Comparison of ENCODE assay signal across 18 cellular contexts in genomic region chr16:69260506-69260905, GRCh38. TPM values are rescaled to one million over a fixed set of nuclear protein-coding genes. Genes with fewer than 3 reads are reported as not detected.
A peak's percentile ranks its signal among the peaks of the same experiment; 100 is the strongest.
DNase-seq lines count a peak whose midpoint lies in the region; TF ChIP-seq lines count a peak whose summit lies in the region.
"Had no signal": no experiment of that assay in that cellular context is flagged by ENCODE, and none has a peak within 500 bp of the region (broad histone marks: within the 10 kb centered on the region; RNA-seq: fewer than 3 reads in every experiment).

No MANE protein-coding gene starts in this region.

- H4K20me1 ChIP-seq in OCI-LY7 (ENCODE audit: insufficient read depth, low read length), result no peaks in the 10 kb centered on the region
- H4K20me1 ChIP-seq: BLaER1 had no signal

- TSS peak; percentile 30 for BruUV-seq in OCI-LY7 (replicated peaks; lab: Mats Ljungman, UMichigan)

- CTCF ChIA-PET in OCI-LY7 (lab: Charles Lee; ENCODE audit: unreplicated experiment), result no interaction called here
- CTCF ChIA-PET in activated naive CD4-positive, alpha-beta T cell treated with anti-CD3 and anti-CD28 coated beads, Interleukin-2, amount 10 ng/mL, durations not matched to agents 7 days and 5 days (lab: Charles Lee), result interaction anchor here (1.1 to 1.4 kb wide), 2 partner anchors 27 to 110 kb away, joined by 3 read pairs; no protein-coding TSS in a partner anchor

- H3K4me2 ChIP-seq in OCI-LY7 (ENCODE audit: low read length), result no peak overlapping the region
- H3K4me2 ChIP-seq: BLaER1 had no signal

- H3K27me3 ChIP-seq in colonic mucosa, result no peaks in the 10 kb centered on the region
- no peaks in the 10 kb centered on the region for H3K27me3 ChIP-seq in subcutaneous abdominal adipose tissue (ENCODE audit: control insufficient read depth in 5 of 5, insufficient read depth in 4 of 5, low read length in 5 of 5)
- no peaks in the 10 kb centered on the region for H3K27me3 ChIP-seq in sigmoid colon
- H3K27me3 ChIP-seq: BLaER1 had no signal

- H3K36me3 ChIP-seq in OCI-LY7 (ENCODE audit: insufficient read depth, low read length) (peaks cover 44% of the 10 kb centered on the region), colonic mucosa (no peaks in the 10 kb centered on the region), subcutaneous abdominal adipose tissue (ENCODE audit: control insufficient read depth in 5 of 5, insufficient read depth in 5 of 5, low read length in 5 of 5) (peaks cover 5 to 17% (median 8%) of the 10 kb centered on the region in 5 donors), sigmoid colon (peaks cover 0 to 14% (median 9%) of the 10 kb centered on the region in 4 donors)

- no peaks in the 10 kb centered on the region for H3K27me3 Mint-ChIP-seq in activated naive CD4-positive, alpha-beta T cell treated with anti-CD3 and anti-CD28 coated beads, Interleukin-2, amount 10 ng/mL, durations not matched to agents 7 days and 5 days
- H3K27me3 Mint-ChIP-seq: CD4-positive, alpha-beta T cell had no signal

- TF ChIP-seq POLR2A in sigmoid colon (IDR thresholded peaks at IDR 0.05), result no peak

- H3K9me3 ChIP-seq in OCI-LY7 (ENCODE audit: low read length) (no peaks in the 10 kb centered on the region), colonic mucosa (no peaks in the 10 kb centered on the region), subcutaneous abdominal adipose tissue (ENCODE audit: control insufficient read depth in 5 of 5, low read length in 5 of 5) (no peaks in the 10 kb centered on the region), sigmoid colon (no peaks in the 10 kb centered on the region)
- H3K9me3 ChIP-seq: BLaER1 had no signal

- no peaks in the 10 kb centered on the region for H3K4me1 Mint-ChIP-seq in activated naive CD4-positive, alpha-beta T cell treated with anti-CD3 and anti-CD28 coated beads, Interleukin-2, amount 10 ng/mL, durations not matched to agents 7 days and 5 days
- H3K4me1 Mint-ChIP-seq: H9 had no signal

- H3K9ac ChIP-seq in colonic mucosa (ENCODE audit: low read depth in 2 of 2, low read length in 2 of 2) (no peak overlapping the region), subcutaneous abdominal adipose tissue (ENCODE audit: low read length in 5 of 5) (no peak overlapping the region)
- H3K9ac ChIP-seq: BLaER1 had no signal

- H3K27ac ChIP-seq in OCI-LY7 (ENCODE audit: low read depth, low read length, poor library complexity, severe bottlenecking) (no peak overlapping the region), colonic mucosa (no peak overlapping the region), subcutaneous abdominal adipose tissue (ENCODE audit: low read depth, low read length) (peak overlapping the region; percentile 43), sigmoid colon (no peak overlapping the region)
- H3K27ac ChIP-seq: BLaER1, HL-60 had no signal

- DNase-seq in LNCaP clone FGC (ENCODE audit: low read depth) (peak; percentile 72), OCI-LY7 (ENCODE audit: low spot score) (no peak), colonic mucosa (peak; percentile 61), sigmoid colon (no peak), NCI-H2029 (lab: John Stamatoyannopoulos, UW) (no peak)
- DNase-seq in activated naive CD4-positive, alpha-beta T cell treated with anti-CD3 and anti-CD28 coated beads, Interleukin-2, amount 10 ng/mL, durations not matched to agents 7 days and 5 days, result no peak
- DNase-seq: ACHN; CD4-positive, alpha-beta T cell; COR-L47; DMS79 treated with DMSO at 0.1 percent for 48 hours; KBM-7; NCI-H1105; NCI-H2029 treated with DMSO at 0.1 percent for 48 hours; NCI-H524 treated with DMSO at 0.1 percent for 48 hours had no signal

- intact Hi-C loops in OCI-LY7 (cut with micrococcal nuclease; ENCODE audit: unreplicated experiment) (no loop called here), colonic mucosa (cut with DNase I) (no loop called here), sigmoid colon (cut with DNase I) (no loop called here)

- no peaks in the 10 kb centered on the region for H3K9me2 ChIP-seq in OCI-LY7 (ENCODE audit: insufficient read depth, low read length)

- no peaks in the 10 kb centered on the region for H3K9me3 Mint-ChIP-seq in activated naive CD4-positive, alpha-beta T cell treated with anti-CD3 and anti-CD28 coated beads, Interleukin-2, amount 10 ng/mL, durations not matched to agents 7 days and 5 days
- H3K9me3 Mint-ChIP-seq: CD4-positive, alpha-beta T cell; H9 had no signal

- TF ChIP-seq CTCF in LNCaP clone FGC (IDR thresholded peaks at IDR 0.05; ENCODE audit: control insufficient read depth, extremely low read depth, insufficient read depth) (no peak), OCI-LY7 (conservative IDR thresholded peaks at IDR 0.05; ENCODE audit: low read length) (no peak), colonic mucosa (IDR thresholded peaks at IDR 0.05) (no peak), sigmoid colon (IDR thresholded peaks at IDR 0.05) (no peak)

- POLR2A ChIA-PET in OCI-LY7 (lab: Charles Lee), result no interaction called here

- 54 to 85% methylated on average over 3 of the region's 3 CpGs for WGBS in sigmoid colon, 2 donors

- peaks cover 12% of the 10 kb centered on the region for H3K36me3 Mint-ChIP-seq in activated naive CD4-positive, alpha-beta T cell treated with anti-CD3 and anti-CD28 coated beads, Interleukin-2, amount 10 ng/mL, durations not matched to agents 7 days and 5 days

- H3K27ac Mint-ChIP-seq in activated naive CD4-positive, alpha-beta T cell treated with anti-CD3 and anti-CD28 coated beads, Interleukin-2, amount 10 ng/mL, durations not matched to agents 7 days and 5 days, result no peak overlapping the region
- H3K27ac Mint-ChIP-seq: CD4-positive, alpha-beta T cell had no signal

- no peaks in the 10 kb centered on the region for H3K79me2 ChIP-seq in OCI-LY7 (ENCODE audit: insufficient read depth, low read depth, low read length)

- TF ChIP-seq EP300 in sigmoid colon (IDR thresholded peaks at IDR 0.05), result no peak

- no peak overlapping the region for H2AFZ ChIP-seq in OCI-LY7 (ENCODE audit: low read length)

- H3K4me1 ChIP-seq in OCI-LY7 (ENCODE audit: insufficient read depth, low read length, poor library complexity, severe bottlenecking), result peaks cover 5% of the 10 kb centered on the region
- no peaks in the 10 kb centered on the region for H3K4me1 ChIP-seq in colonic mucosa
- H3K4me1 ChIP-seq in subcutaneous abdominal adipose tissue (ENCODE audit: control insufficient read depth in 5 of 5, insufficient read depth in 5 of 5, low read length in 5 of 5), result peaks cover 0 to 6% (median 0%) of the 10 kb centered on the region in 5 donors
- peaks cover 0 to 4% (median 0%) of the 10 kb centered on the region in 4 donors for H3K4me1 ChIP-seq in sigmoid colon
- H3K4me1 ChIP-seq: BLaER1 had no signal

- H3K4me3 ChIP-seq in LNCaP clone FGC (ENCODE audit: low read depth, low read length) (no peak overlapping the region), OCI-LY7 (ENCODE audit: low read depth, low read length, poor library complexity, severe bottlenecking) (no peak overlapping the region), colonic mucosa (no peak overlapping the region), subcutaneous abdominal adipose tissue (ENCODE audit: low read depth in 1 of 5, low read length in 5 of 5) (no peak overlapping the region), sigmoid colon (no peak overlapping the region)
- H3K4me3 ChIP-seq: BLaER1 had no signal

- H3K4me3 Mint-ChIP-seq in activated naive CD4-positive, alpha-beta T cell treated with anti-CD3 and anti-CD28 coated beads, Interleukin-2, amount 10 ng/mL, durations not matched to agents 7 days and 5 days, result no peak overlapping the region
- H3K4me3 Mint-ChIP-seq: CD4-positive, alpha-beta T cell; H9 had no signal

RNA-seq across cellular contexts. Expression of gene VPS4A, which starts 50.6 kb away (rescaled TPM):
- 32.4 and 33.7 TPM in 2 replicates for total RNA-seq in OCI-LY7 (2014; rRNA removed; shearing (Covaris generic))
- total RNA-seq in OCI-LY7 (2022) (33.3 and 38.4 TPM in 2 replicates), colonic mucosa (10 to 100 TPM; 32.0 to 33.6 TPM), sigmoid colon (10 to 100 TPM; 31.7 to 39.3 (median 34.8) TPM)
- polyA plus RNA-seq in sigmoid colon, result 10 to 100 TPM; 25.8 to 31.7 (median 29.3) TPM

Comparison
In these comparisons a context has a peak if more than half of its experiments do, and no peak if none do; other contexts are left out.
1. DNase-seq: peak in LNCaP clone FGC (single experiment) and colonic mucosa (single experiment); none in OCI-LY7 (single experiment), sigmoid colon (single experiment), NCI-H2029 (single experiment) and activated naive CD4-positive, alpha-beta T cell treated with anti-CD3 and anti-CD28 coated beads, Interleukin-2, amount 10 ng/mL, durations not matched to agents 7 days and 5 days (single experiment).